In the genomic region with DNA sequence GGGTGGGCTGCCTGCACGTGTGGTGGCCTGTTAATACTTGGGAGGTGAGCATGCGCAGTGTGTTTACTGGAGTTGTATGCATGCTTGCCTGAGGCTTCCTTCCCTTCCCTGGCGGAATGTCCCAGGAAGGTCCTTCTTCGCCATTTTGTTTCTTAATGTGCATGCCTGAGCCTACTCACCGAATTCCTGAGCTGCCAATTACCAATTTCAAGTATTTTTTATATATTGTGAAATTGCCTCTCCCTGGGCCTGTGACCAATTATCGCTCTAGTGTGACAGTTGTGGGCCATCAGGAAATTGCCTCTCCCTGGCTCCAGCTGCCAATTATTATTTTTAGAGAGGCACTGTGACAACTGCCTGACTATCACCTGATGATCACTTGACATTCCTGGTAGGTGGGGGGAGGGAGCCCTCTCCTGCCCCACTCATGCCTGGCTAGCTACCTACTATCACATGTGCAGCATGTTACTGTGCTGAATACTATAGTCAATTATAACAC, we compare ENCODE assay signal across 13 cellular contexts.
DNase-seq lines count a peak whose midpoint lies in the region; ATAC-seq and TF ChIP-seq lines count a peak whose summit lies in the region.
"Had no signal": no experiment of that assay in that cellular context is flagged by ENCODE, and none has a peak within 500 bp of the region (broad histone marks: within the 10 kb centered on the region; RNA-seq: fewer than 3 reads in every experiment).

No MANE protein-coding gene starts in this region.

- H3K36me3 ChIP-seq in PC-9 (ENCODE audit: low read depth): no peaks in the 10 kb centered on the region
- H3K36me3 ChIP-seq in cardiac muscle cell: no peaks in the 10 kb centered on the region
- no peaks in the 10 kb centered on the region for H3K36me3 ChIP-seq in upper lobe of right lung
- no peaks in the 10 kb centered on the region for H3K36me3 ChIP-seq in body of pancreas (replicated peaks in 1 of 2; ENCODE audit: insufficient read depth in 1 of 2, low read depth in 2 of 2)
- H3K36me3 ChIP-seq: BLaER1, SJSA1 had no signal

- no peak for TF ChIP-seq CTCF in PC-9 (conservative IDR thresholded peaks at IDR 0.05)
- TF ChIP-seq CTCF in cardiac muscle cell (IDR thresholded peaks at IDR 0.05; ENCODE audit: low read depth, low read length): no peak
- no peak for TF ChIP-seq CTCF in upper lobe of right lung (IDR thresholded peaks at IDR 0.05)
- no peak for TF ChIP-seq CTCF in body of pancreas (IDR thresholded peaks at IDR 0.05)

- H3K27me3 ChIP-seq in PC-9 (ENCODE audit: insufficient read depth, low read depth) (no peaks in the 10 kb centered on the region), cardiac muscle cell (no peaks in the 10 kb centered on the region), upper lobe of right lung (no peaks in the 10 kb centered on the region), body of pancreas (no peaks in the 10 kb centered on the region)
- H3K27me3 ChIP-seq: BLaER1, SJSA1 had no signal

- H3K4me3 ChIP-seq in PC-9: no peak overlapping the region
- no peak overlapping the region for H3K4me3 ChIP-seq in cardiac muscle cell
- H3K4me3 ChIP-seq in upper lobe of right lung: no peak overlapping the region
- no peak overlapping the region for H3K4me3 ChIP-seq in body of pancreas
- H3K4me3 ChIP-seq: BLaER1, SJSA1, smooth muscle cell had no signal

- ATAC-seq in upper lobe of right lung: peak; percentile 91
- no peak for ATAC-seq in body of pancreas
- no peak for ATAC-seq in HG03521 (IDR thresholded peaks at IDR 0.05; ENCODE audit: unreplicated experiment)

- H3K4me2 ChIP-seq in PC-9: peak overlapping the region; percentile 34; the same call in 1 of the 2 replicates
- H3K4me2 ChIP-seq: BLaER1, smooth muscle cell had no signal

- no peaks in the 10 kb centered on the region for H3K79me2 ChIP-seq in PC-9 (ENCODE audit: low read depth)

- H3K27ac ChIP-seq in PC-9 (peak overlapping the region; percentile 50), cardiac muscle cell (peak overlapping the region; percentile 53), upper lobe of right lung (peak overlapping the region; percentile 66), body of pancreas (no peak overlapping the region)
- H3K27ac ChIP-seq: BLaER1, SJSA1 had no signal

- TF ChIP-seq POLR2A in body of pancreas (IDR thresholded peaks at IDR 0.05): no peak

- H4K20me1 ChIP-seq in PC-9 (ENCODE audit: insufficient read depth): no peaks in the 10 kb centered on the region
- H4K20me1 ChIP-seq: BLaER1 had no signal

- 71 to 97% methylated on average over 6 of the region's 6 CpGs for WGBS in body of pancreas, 2 donors

- H3K9me2 ChIP-seq in PC-9 (ENCODE audit: insufficient read depth): no peaks in the 10 kb centered on the region

- no peak overlapping the region for H2AFZ ChIP-seq in PC-9

- H3K4me1 ChIP-seq in PC-9 (replicated peaks; ENCODE audit: insufficient read depth): peaks cover 17% of the 10 kb centered on the region
- peaks cover 21% of the 10 kb centered on the region for H3K4me1 ChIP-seq in cardiac muscle cell (ENCODE audit: low read depth)
- peaks cover under 1% of the 10 kb centered on the region for H3K4me1 ChIP-seq in upper lobe of right lung
- peaks cover 14% of the 10 kb centered on the region for H3K4me1 ChIP-seq in body of pancreas

- BruUV-seq in PC-9 (replicated peaks; lab: Mats Ljungman, UMichigan): no TSS peak

- CTCF ChIA-PET in PC-9 (lab: Charles Lee): no interaction called here

- peak; percentile 21 for DNase-seq in activated CD8-positive, alpha-beta memory T cell treated with anti-CD3 and anti-CD28 coated beads for 24 hours
- DNase-seq in activated CD8-positive, alpha-beta memory T cell treated with anti-CD3 and anti-CD28 coated beads, Interleukin-2, amount 50 U/mL, for 48 hours: no peak
- DNase-seq in PC-9 (peak; percentile 48 to 90), cardiac muscle cell (ENCODE audit: low read depth in 1 of 2, low spot score in 1 of 2) (peak; percentile 45 to 49), upper lobe of right lung (peak; percentile 73), body of pancreas (no peak), LoVo (ENCODE audit: low spot score) (no peak)
- DNase-seq: activated CD4-positive, alpha-beta T cell treated with anti-CD3 and anti-CD28 coated beads, Interleukin-2, amount 50 U/mL, for 1 hour; stimulated activated naive CD4-positive, alpha-beta T cell treated with Interleukin-2 at 50 U/mL for 16 hours had no signal

- POLR2A ChIA-PET in PC-9 (lab: Charles Lee; ENCODE audit: unreplicated experiment): interaction anchor here (0.7 kb wide), 1 partner anchor 20 kb away, joined by 4 read pairs; no protein-coding TSS in a partner anchor

- H3K9me3 ChIP-seq in PC-9 (ENCODE audit: insufficient read depth, low read depth) (peaks cover 3% of the 10 kb centered on the region; the same call in 1 of the 2 replicates), cardiac muscle cell (ENCODE audit: low read depth) (no peaks in the 10 kb centered on the region), upper lobe of right lung (no peaks in the 10 kb centered on the region), body of pancreas (no peaks in the 10 kb centered on the region)

- intact Hi-C loops in PC-9 (cut with micrococcal nuclease; ENCODE audit: unreplicated experiment) (no loop called here), upper lobe of right lung (cut with DNase I) (no loop called here), body of pancreas (cut with DNase I) (no loop called here)

- peaks cover 12% of the 10 kb centered on the region for H3F3A ChIP-seq in PC-9 (ENCODE audit: insufficient read depth, low read depth)

Comparison
In these comparisons a context has a peak if more than half of its experiments do, and no peak if none do; other contexts are left out.
1. DNase-seq: peak in activated CD8-positive, alpha-beta memory T cell treated with anti-CD3 and anti-CD28 coated beads for 24 hours (single experiment), PC-9 (2 of 2), cardiac muscle cell (2 of 2) and upper lobe of right lung (single experiment); none in activated CD8-positive, alpha-beta memory T cell treated with anti-CD3 and anti-CD28 coated beads, Interleukin-2, amount 50 U/mL, for 48 hours (single experiment), body of pancreas (0 of 4) and LoVo (single experiment).
2. H3K27ac ChIP-seq: peak in PC-9 (single experiment), cardiac muscle cell (single experiment) and upper lobe of right lung (single experiment); none in body of pancreas (0 of 4).